In the genomic region with DNA sequence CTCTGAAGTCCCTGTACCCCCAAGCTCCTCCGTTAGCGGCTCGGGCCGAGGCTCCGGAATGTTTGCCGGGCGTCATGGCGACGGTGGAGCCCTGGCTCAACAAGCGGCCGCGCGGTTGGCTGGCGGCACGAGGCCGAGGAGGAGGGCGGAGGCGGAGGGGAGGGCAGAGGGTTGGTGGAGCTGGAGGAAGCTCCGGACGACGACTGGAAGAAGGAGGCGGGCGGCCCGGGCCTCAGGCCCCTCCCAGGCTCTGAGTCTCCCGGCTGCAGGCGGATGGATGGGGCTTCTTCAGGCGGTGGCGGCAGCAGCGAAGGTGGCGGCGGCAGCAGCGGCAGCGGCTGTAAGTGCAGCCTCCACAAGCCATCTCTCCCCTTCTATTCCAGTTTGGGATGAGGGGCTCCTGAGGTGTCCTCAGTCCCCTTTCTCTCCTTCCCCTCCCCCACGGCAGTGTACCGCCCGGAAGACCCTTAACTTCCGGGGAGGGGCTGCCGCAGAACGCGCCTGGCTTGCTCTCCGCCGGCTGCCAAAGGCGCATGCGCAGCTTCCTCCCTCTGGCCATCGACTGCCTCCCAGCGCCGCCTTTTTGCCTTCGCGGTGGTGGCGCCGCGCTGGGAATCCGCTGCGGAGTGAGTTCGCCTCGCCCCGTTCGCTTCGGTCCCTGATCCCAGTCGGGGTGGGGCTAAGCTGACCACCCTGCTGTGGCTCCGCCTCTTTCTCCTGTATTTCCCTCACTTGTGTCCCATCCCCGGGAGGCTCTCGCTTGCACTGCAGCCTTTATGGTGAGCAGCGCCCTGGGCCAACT, we compare ENCODE assay signal across 1 cellular context.
TF ChIP-seq lines count a peak whose summit lies in the region.

A gene with protein sequence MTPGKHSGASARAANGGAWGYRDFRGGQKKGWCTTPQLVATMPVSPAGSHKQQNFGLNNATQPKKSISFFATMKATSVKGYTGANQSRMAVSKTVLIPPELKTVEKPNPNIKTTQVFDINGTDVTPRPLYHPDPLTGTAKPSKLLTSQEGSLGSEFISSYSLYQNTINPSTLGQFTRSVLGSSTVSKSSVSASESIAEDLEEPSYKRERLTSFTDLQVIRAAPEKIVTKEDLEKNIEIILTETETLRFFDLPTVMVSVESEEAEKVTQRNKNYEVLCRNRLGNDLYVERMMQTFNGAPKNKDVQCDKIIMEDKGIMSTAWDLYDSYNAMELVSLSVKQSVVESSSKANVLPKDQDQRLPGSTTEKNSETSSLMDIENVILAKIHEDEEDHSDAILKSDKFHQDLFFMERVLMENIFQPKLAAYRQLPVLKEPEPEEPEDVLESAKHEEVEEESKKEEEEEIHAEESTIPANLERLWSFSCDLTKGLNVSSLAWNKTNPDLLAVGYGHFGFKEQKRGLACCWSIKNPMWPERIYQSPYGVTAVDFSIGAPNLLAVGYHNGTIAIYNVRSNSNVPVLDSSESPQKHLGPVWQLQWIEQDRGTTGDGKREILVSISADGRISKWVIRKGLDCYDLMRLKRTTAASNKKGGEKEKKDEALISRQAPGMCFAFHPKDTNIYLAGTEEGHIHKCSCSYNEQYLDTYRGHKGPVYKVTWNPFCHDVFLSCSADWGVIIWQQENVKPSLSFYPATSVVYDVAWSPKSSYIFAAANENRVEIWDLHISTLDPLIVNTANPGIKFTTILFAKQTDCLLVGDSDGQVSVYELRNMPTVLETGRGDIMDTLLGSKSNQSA (minus strand): TSS at position 101 of the 802 bp plus-strand sequence. CDS start 25 bp downstream, at position 76.
Gene MIER1, plus strand, starts transcription at position 235 of the 802 bp plus-strand sequence. Its CDS starts 39 bp downstream, at position 274.

TF ChIP-seq in HepG2, 621 proteins besides CTCF, POLR2A, EP300 and RAD21 (continues in another document):
- TF ChIP-seq CENPT (CRISPR knock-in tag; IDR thresholded peaks at IDR 0.05; ENCODE audit: low read depth) (no peak), CREB3 (CRISPR knock-in tag; IDR thresholded peaks at IDR 0.05) (peak; percentile 54; the same call in 1 of the 2 replicates), U2AF2 (IDR thresholded peaks at IDR 0.05; ENCODE audit: low read depth, low read length) (0 out of 2 replicates have a peak, but pooled peaks have one; percentile 72), ASH2L (IDR thresholded peaks at IDR 0.05; ENCODE audit: insufficient read length, low read depth, low read length) (peak; percentile 85), ZNF24 (IDR thresholded peaks at IDR 0.05) (no peak), MTERF4 (CRISPR knock-in tag; IDR thresholded peaks at IDR 0.05) (peak; percentile 83), TGIF2 (CRISPR knock-in tag; IDR thresholded peaks at IDR 0.05) (peak; percentile 31; the same call in 1 of the 2 replicates), ZNF235 (CRISPR knock-in tag; IDR thresholded peaks at IDR 0.05; ENCODE audit: borderline replicate concordance) (no peak), CBX5 (CRISPR knock-in tag; IDR thresholded peaks at IDR 0.05; ENCODE audit: borderline replicate concordance) (peak; percentile 80; the same call in 1 of the 2 replicates), ZNF891 (CRISPR knock-in tag; IDR thresholded peaks at IDR 0.05) (0 out of 2 replicates have a peak, but pooled peaks have one; percentile 17), PHF8 (CRISPR knock-in tag; IDR thresholded peaks at IDR 0.05) (peak; percentile 84), ZNF350 (CRISPR knock-in tag; IDR thresholded peaks at IDR 0.05; ENCODE audit: borderline replicate concordance, low read depth) (peak; percentile 84), ZSCAN30 (CRISPR knock-in tag; IDR thresholded peaks at IDR 0.05) (no peak), RAD51 (IDR thresholded peaks at IDR 0.05; ENCODE audit: borderline replicate concordance) (no peak), ZNF7 (CRISPR knock-in tag; IDR thresholded peaks at IDR 0.05) (peak; percentile 20; the same call in 1 of the 2 replicates), ZFX (CRISPR knock-in tag; IDR thresholded peaks at IDR 0.05; ENCODE audit: low read depth) (peak; percentile 76), SMAD1 (CRISPR knock-in tag; IDR thresholded peaks at IDR 0.05; ENCODE audit: borderline replicate concordance, low read depth) (peak; percentile 74; the same call in 1 of the 2 replicates), ZNF343 (CRISPR knock-in tag; IDR thresholded peaks at IDR 0.05) (no peak), ZBTB8A (CRISPR knock-in tag; IDR thresholded peaks at IDR 0.05; ENCODE audit: borderline replicate concordance, low read depth) (0 out of 2 replicates have a peak, but pooled peaks have one; percentile 58), ATF4 (CRISPR knock-in tag; IDR thresholded peaks at IDR 0.05) (0 out of 4 replicates have a peak, but pooled peaks of 1 of the 2 experiments have one; percentile 34), CREB1 (IDR thresholded peaks at IDR 0.05) (peak; percentile 9; the same call in 1 of the 2 replicates), CREB1 (CRISPR knock-in tag; IDR thresholded peaks at IDR 0.05) (peak; percentile 76), SMYD3 (CRISPR knock-in tag; IDR thresholded peaks at IDR 0.05) (no peak), MAFG (CRISPR knock-in tag; IDR thresholded peaks at IDR 0.05) (no peak), SALL1 (CRISPR knock-in tag; IDR thresholded peaks at IDR 0.05) (peak; percentile 63; the same call in 1 of the 2 replicates), ZSCAN9 (CRISPR knock-in tag; IDR thresholded peaks at IDR 0.05; ENCODE audit: borderline replicate concordance) (peak; percentile 29; the same call in 1 of the 2 replicates), ZNF335 (CRISPR knock-in tag; IDR thresholded peaks at IDR 0.05) (peak; percentile 65; the same call in 1 of the 2 replicates), ARID5B (CRISPR knock-in tag; IDR thresholded peaks at IDR 0.05) (peak; percentile 19; the same call in 1 of the 2 replicates), NR2C2 (CRISPR knock-in tag; IDR thresholded peaks at IDR 0.05; ENCODE audit: borderline replicate concordance) (peak; percentile 58; the same call in 1 of the 2 replicates), ZNF546 (CRISPR knock-in tag; conservative IDR thresholded peaks at IDR 0.05) (peak; percentile 65; the same call in 1 of the 2 replicates), MEIS2 (CRISPR knock-in tag; IDR thresholded peaks at IDR 0.05) (0 out of 2 replicates have a peak, but pooled peaks have one; percentile 58), MIER3 (CRISPR knock-in tag; IDR thresholded peaks at IDR 0.05; ENCODE audit: borderline replicate concordance) (peak; percentile 72; the same call in 1 of the 2 replicates), ZNF432 (CRISPR knock-in tag; IDR thresholded peaks at IDR 0.05; ENCODE audit: borderline replicate concordance) (no peak), PTBP1 (IDR thresholded peaks at IDR 0.05; ENCODE audit: low read depth, low read length, poor library complexity, severe bottlenecking) (peak; percentile 23), PHF20 (CRISPR knock-in tag; IDR thresholded peaks at IDR 0.05) (peak; percentile 84), THAP9 (CRISPR knock-in tag; IDR thresholded peaks at IDR 0.05; ENCODE audit: borderline replicate concordance) (peak; percentile 73; the same call in 1 of the 2 replicates), ZC3H13 (CRISPR knock-in tag; IDR thresholded peaks at IDR 0.05) (peak; percentile 42; the same call in 1 of the 2 replicates), KMT2A (CRISPR knock-in tag; IDR thresholded peaks at IDR 0.05) (peak; percentile 61; the same call in 1 of the 2 replicates)
- TF ChIP-seq, protein P1, sequence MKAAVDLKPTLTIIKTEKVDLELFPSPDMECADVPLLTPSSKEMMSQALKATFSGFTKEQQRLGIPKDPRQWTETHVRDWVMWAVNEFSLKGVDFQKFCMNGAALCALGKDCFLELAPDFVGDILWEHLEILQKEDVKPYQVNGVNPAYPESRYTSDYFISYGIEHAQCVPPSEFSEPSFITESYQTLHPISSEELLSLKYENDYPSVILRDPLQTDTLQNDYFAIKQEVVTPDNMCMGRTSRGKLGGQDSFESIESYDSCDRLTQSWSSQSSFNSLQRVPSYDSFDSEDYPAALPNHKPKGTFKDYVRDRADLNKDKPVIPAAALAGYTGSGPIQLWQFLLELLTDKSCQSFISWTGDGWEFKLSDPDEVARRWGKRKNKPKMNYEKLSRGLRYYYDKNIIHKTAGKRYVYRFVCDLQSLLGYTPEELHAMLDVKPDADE (CRISPR knock-in tag; IDR thresholded peaks at IDR 0.05): 0 out of 2 replicates have a peak, but pooled peaks have one; percentile 81
